15 cellular contexts compared by ENCODE assay signal in the genomic region with DNA sequence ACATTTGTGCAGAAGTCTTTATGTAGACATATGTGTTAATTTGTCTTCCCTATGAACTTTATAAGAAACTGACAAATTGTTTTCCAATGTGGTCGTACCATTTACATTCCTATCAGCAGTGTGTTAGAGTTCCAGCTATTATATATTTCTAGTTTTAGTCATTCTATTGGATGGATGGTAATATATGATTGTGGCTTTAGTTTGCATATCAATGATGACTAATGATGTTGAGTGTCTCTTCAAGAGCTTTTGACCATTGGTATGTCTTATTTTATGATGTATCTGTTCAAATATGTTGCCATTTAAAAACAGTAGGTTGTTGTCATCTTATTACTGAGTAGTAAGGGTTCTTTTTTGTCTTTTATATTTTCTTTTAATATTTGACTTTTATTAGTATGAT.
"Had no signal": no experiment of that assay in that cellular context is flagged by ENCODE, and none has a peak within 500 bp of the region (broad histone marks: within the 10 kb centered on the region; RNA-seq: fewer than 3 reads in every experiment).

No MANE protein-coding gene starts in this region.

- H3K27ac ChIP-seq: ascending aorta, cardiac muscle cell, neutrophil, thoracic aorta had no signal

- ATAC-seq: natural killer cell; stimulated activated effector memory CD8-positive, alpha-beta T cell treated with anti-CD3 and anti-CD28 coated beads, Interleukin-12 subunit alpha, Interleukin-12 subunit beta, amount 100 ng/mL, for 72 hours had no signal

- DNase-seq: activated B cell treated with CpG ODN at 0.5 μM for 24 hours; activated CD4-positive, alpha-beta T cell treated with anti-CD3 and anti-CD28 coated beads, Interleukin-2, amount 10 ng/mL, durations not matched to agents 7 days and 5 days; activated CD8-positive, alpha-beta memory T cell treated with anti-CD3 and anti-CD28 coated beads for 24 hours; activated naive CD8-positive, alpha-beta T cell treated with anti-CD3 and anti-CD28 coated beads, Interleukin-2, amount 10 ng/mL, durations not matched to agents 7 days and 5 days; erythroblast; hippocampal formation; kidney glomerular epithelial cell; mesendoderm; natural killer cell; T-helper 2 cell had no signal

- H3K36me3 ChIP-seq: ascending aorta, cardiac muscle cell, neutrophil, thoracic aorta had no signal

- H3K4me1 ChIP-seq: ascending aorta had no signal

- H3K27me3 ChIP-seq: ascending aorta, cardiac muscle cell, neutrophil had no signal

- H3K4me3 ChIP-seq: ascending aorta, cardiac muscle cell, thoracic aorta had no signal

- H3K9me3 ChIP-seq: ascending aorta, neutrophil, thoracic aorta had no signal
